8 cellular contexts compared by ENCODE assay signal in genomic region chr1:247857069-247857985, GRCh38. TPM values are rescaled to one million over a fixed set of nuclear protein-coding genes. Genes with fewer than 3 reads are reported as not detected.
DNase-seq lines count a peak whose midpoint lies in the region; ATAC-seq, FAIRE-seq and TF ChIP-seq lines count a peak whose summit lies in the region.

Gene TRIM58 (plus strand): TSS chr1:247857187. CDS start chr1:247857247, 60 bp downstream.

- no peak within 1 kb of the TSS for H3K27ac Mint-ChIP-seq in CD4-positive, alpha-beta T cell

- no peak within 1 kb of the TSS for H3K23ac ChIP-seq in mesendoderm (ENCODE audit: low read length)

- H3K56ac ChIP-seq in mesendoderm (ENCODE audit: low read length): peak within 1 kb of the TSS; percentile 79

- peak within 1 kb of the TSS; percentile 22 for H3K18ac ChIP-seq in mesendoderm (ENCODE audit: low read length)

- no peak for TF ChIP-seq CTCF in CD4-positive, alpha-beta T cell (IDR thresholded peaks at IDR 0.05)
- TF ChIP-seq CTCF in brain microvascular endothelial cell (IDR thresholded peaks at IDR 0.05; ENCODE audit: low read depth, low read length, missing control alignments): peak; percentile 31

- ATAC-seq in CD4-positive, alpha-beta T cell (ENCODE audit: poor library complexity): peak; percentile 82
- ATAC-seq in GM21529 (IDR thresholded peaks at IDR 0.05; ENCODE audit: unreplicated experiment) (peak; percentile 66), HG02970 (IDR thresholded peaks at IDR 0.05; ENCODE audit: low FRiP score, unreplicated experiment) (no peak)

- in situ Hi-C loops in brain microvascular endothelial cell (cut with HindIII; ENCODE audit: low pct_ligation_motif_present, low sequenced_read_pairs): no loop called here

- H3K79me2 ChIP-seq in mesendoderm (ENCODE audit: control insufficient read depth, insufficient read depth, low read length): no peaks in the 10 kb centered on the region

- no peak within 1 kb of the TSS for H2BK5ac ChIP-seq in mesendoderm (ENCODE audit: low read length)

- no CpG with 5 or more reads among the region's 109 CpGs for WGBS in mesendoderm (ENCODE audit: extremely low coverage, insufficient coverage, low lambda C conversion rate)

- H3K4me1 Mint-ChIP-seq in CD4-positive, alpha-beta T cell (ENCODE audit: low read depth): peaks cover 12% of the 10 kb centered on the region

- H3K79me1 ChIP-seq in mesendoderm (ENCODE audit: low read length): no peaks in the 10 kb centered on the region

- peak within 1 kb of the TSS; percentile 48 for H3K4me2 ChIP-seq in mesendoderm (ENCODE audit: low read length)

- CTCF ChIA-PET in CD4-positive, alpha-beta T cell (lab: Charles Lee): no interaction called here

- H3K27me3 Mint-ChIP-seq in CD4-positive, alpha-beta T cell: peaks cover 71% of the 10 kb centered on the region

- H3K36me3 ChIP-seq in brain microvascular endothelial cell (replicated peaks) (no peaks in the 10 kb centered on the region), mesendoderm (ENCODE audit: control insufficient read depth, insufficient read depth, low read length) (no peaks in the 10 kb centered on the region)

- intact Hi-C loops in CD4-positive, alpha-beta T cell (cut with DNase I, micrococcal nuclease): no loop called here

- peak within 1 kb of the TSS; percentile 57 for H3K9ac ChIP-seq in mesendoderm (ENCODE audit: low read length)

- peak within 1 kb of the TSS; percentile 57 for H3K4me3 ChIP-seq in brain microvascular endothelial cell (ENCODE audit: low read depth, low read length)
- peak within 1 kb of the TSS; percentile 41 for H3K4me3 ChIP-seq in mesendoderm (ENCODE audit: low read length)

- peak in 1 of 10 experiments; percentile 11 for DNase-seq in CD4-positive, alpha-beta T cell
- DNase-seq in OCI-M1 (lab: John Stamatoyannopoulos, UW) (peak; percentile 94), brain microvascular endothelial cell (no peak), mesendoderm (peak; percentile 43), urothelium cell line (ENCODE audit: low spot score) (peak; percentile 88), NCI-H2081 (lab: John Stamatoyannopoulos, UW) (no peak)

- H3K4ac ChIP-seq in mesendoderm (ENCODE audit: low read depth, low read length): peak within 1 kb of the TSS; percentile 6

- H2BK120ac ChIP-seq in mesendoderm (ENCODE audit: low read depth, low read length): peak within 1 kb of the TSS; percentile 30

- FAIRE-seq in urothelium cell line (lab: Jason Lieb, UNC): peak; percentile 48

- peaks cover 28% of the 10 kb centered on the region for H3K27me3 ChIP-seq in CD4-positive, alpha-beta T cell (ENCODE audit: control insufficient read depth, insufficient read depth, low read length)
- H3K27me3 ChIP-seq in brain microvascular endothelial cell (replicated peaks) (no peaks in the 10 kb centered on the region), mesendoderm (ENCODE audit: insufficient read depth, low read length, poor library complexity) (no peaks in the 10 kb centered on the region)

- H4K8ac ChIP-seq in mesendoderm (ENCODE audit: low read depth, low read length): no peak within 1 kb of the TSS

- no peaks in the 10 kb centered on the region for H3K4me1 ChIP-seq in mesendoderm (ENCODE audit: control insufficient read depth, low read depth, low read length)

- H3K27ac ChIP-seq in CD4-positive, alpha-beta T cell (ENCODE audit: low read depth, low read length): no peak within 1 kb of the TSS
- H3K27ac ChIP-seq in brain microvascular endothelial cell: no peak within 1 kb of the TSS
- H3K27ac ChIP-seq in mesendoderm (ENCODE audit: low read depth, low read length): no peak within 1 kb of the TSS

- H2BK15ac ChIP-seq in mesendoderm (replicated peaks; ENCODE audit: low read depth): no peak within 1 kb of the TSS

- no peaks in the 10 kb centered on the region for H3K9me3 Mint-ChIP-seq in CD4-positive, alpha-beta T cell

- POLR2A ChIA-PET in CD4-positive, alpha-beta T cell (lab: Charles Lee): no interaction called here

- no peak within 1 kb of the TSS for H2AK5ac ChIP-seq in mesendoderm (ENCODE audit: low read length)

- H3K36me3 Mint-ChIP-seq in CD4-positive, alpha-beta T cell (ENCODE audit: low read depth): no peaks in the 10 kb centered on the region

- H4K5ac ChIP-seq in mesendoderm (ENCODE audit: low read length): no peak within 1 kb of the TSS

- H3K4me3 Mint-ChIP-seq in CD4-positive, alpha-beta T cell: peak within 1 kb of the TSS; percentile 73

- H3K9me3 ChIP-seq in CD4-positive, alpha-beta T cell (ENCODE audit: control insufficient read depth, low read length): no peaks in the 10 kb centered on the region

RNA-seq across cellular contexts. Expression of gene TRIM58, which starts in this region (rescaled TPM):
- total RNA-seq in CD4-positive, alpha-beta T cell: under 1 TPM; 0.16 to 0.20 TPM
- 1.7 TPM for polyA plus RNA-seq in mesendoderm (2013, experiment 1 of 2)
- 1.8 TPM for polyA plus RNA-seq in mesendoderm (2013, experiment 2 of 2)

Comparison
In these comparisons a context has a peak if more than half of its experiments do, and no peak if none do; other contexts are left out.
1. Peak in ATAC-seq in CD4-positive, alpha-beta T cell; RNA of the gene not detected or under 1 TPM.
2. DNase-seq: peak in OCI-M1 (single experiment), mesendoderm (single experiment) and urothelium cell line (single experiment); none in brain microvascular endothelial cell (single experiment) and NCI-H2081 (0 of 2).